8 cellular contexts compared by ENCODE assay signal in genomic region chr5:177022386-177023246, GRCh38. TPM values are rescaled to one million over a fixed set of nuclear protein-coding genes. Genes with fewer than 3 reads are reported as not detected.
A peak's percentile ranks its signal among the peaks of the same experiment; 100 is the strongest.
DNase-seq lines count a peak whose midpoint lies in the region; ATAC-seq, FAIRE-seq and TF ChIP-seq lines count a peak whose summit lies in the region.

Gene ZNF346, plus strand, starts transcription at chr5:177022696. Its CDS starts 43 bp downstream, at chr5:177022739.

- peaks cover 45% of the 10 kb centered on the region for H3K79me2 ChIP-seq in mammary epithelial cell (ENCODE audit: insufficient read depth, low read length)

- BruUV-seq in mammary epithelial cell (replicated peaks; lab: Mats Ljungman, UMichigan): TSS peak; percentile 31

- ATAC-seq in GM18873 (IDR thresholded peaks at IDR 0.05; ENCODE audit: low FRiP score, unreplicated experiment) (peak; percentile 76), HG03139 (IDR thresholded peaks at IDR 0.05; ENCODE audit: unreplicated experiment) (peak; percentile 81)

- dilution Hi-C loops in mammary epithelial cell (cut with HindIII; ENCODE audit: low sequenced_read_pairs): loop anchor here (5.0 kb wide), 1 partner anchor 50 kb away; no protein-coding TSS in a partner anchor

- TF ChIP-seq CTCF in AG04449 (IDR thresholded peaks at IDR 0.05; ENCODE audit: insufficient read depth, low read length, missing control alignments) (peak; percentile 38), WERI-Rb-1 (IDR thresholded peaks at IDR 0.05; ENCODE audit: low read depth, low read length) (peak; percentile 46), mammary epithelial cell (conservative IDR thresholded peaks at IDR 0.05 in 1 of 2, IDR thresholded peaks at IDR 0.05 in 1 of 2; ENCODE audit: extremely low read depth in 1 of 2, insufficient read depth in 1 of 2, low read depth in 1 of 2, low read length in 2 of 2) (peak in 1 of 2 donors; percentile 47)

- POLR2A ChIA-PET in AG04449 (lab: Yijun Ruan, JAX): no interaction called here

- WGBS in mammary epithelial cell (ENCODE audit: low coverage, missing lambda C conversion rate): 4% methylated on average over 13 of the region's 75 CpGs
- 0 to 1% (median 1%) methylated on average over 50 to 75 of the region's 75 CpGs for WGBS in small intestine, 3 donors

- CTCF ChIA-PET in AG04449 (lab: Yijun Ruan, JAX): interaction anchor here (0.8 to 3.2 kb wide), 7 partner anchors 11 to 91 kb away, joined by 3 to 19 read pairs (median 3); partner anchors contain the start of gene UIMC1
- CTCF ChIA-PET in mammary epithelial cell (lab: Charles Lee; ENCODE audit: low non-redundant PET): interaction anchor here (0.6 kb wide), 1 partner anchor 523 kb away, joined by 9 read pairs; no protein-coding TSS in a partner anchor

- H3K4me1 ChIP-seq in mammary epithelial cell (ENCODE audit: insufficient read depth, low read length) (peaks cover 7% of the 10 kb centered on the region), small intestine (ENCODE audit: control insufficient read depth in 2 of 2, insufficient read depth in 1 of 2, low read depth in 1 of 2, low read length in 1 of 2) (peaks cover 3 to 5% of the 10 kb centered on the region in 2 donors)

- no peaks in the 10 kb centered on the region for H4K20me1 ChIP-seq in mammary epithelial cell (ENCODE audit: insufficient read depth, low read length)

- DNase-seq in AG04449 (ENCODE audit: low read depth, low spot score) (no peak), NCI-H2227 (lab: John Stamatoyannopoulos, UW; ENCODE audit: unreplicated experiment) (peak; percentile 95), WERI-Rb-1 (peak; percentile 87), mammary epithelial cell (peak; percentile 83), iPS-NIHi11 (ENCODE audit: low spot score) (peak; percentile 100), small intestine (peak; percentile 88)

- H3K27ac ChIP-seq in WERI-Rb-1 (peak within 1 kb of the TSS; percentile 65), mammary epithelial cell (ENCODE audit: insufficient read depth, low read depth, low read length) (peak within 1 kb of the TSS; percentile 54), small intestine (ENCODE audit: low read depth in 1 of 2, low read length in 1 of 2) (peak within 1 kb of the TSS; percentile 41 to 75)

- H3K27me3 ChIP-seq in WERI-Rb-1 (ENCODE audit: insufficient read depth, low read depth, severe bottlenecking) (no peaks in the 10 kb centered on the region), mammary epithelial cell (ENCODE audit: insufficient read depth, low read length) (no peaks in the 10 kb centered on the region), small intestine (ENCODE audit: control insufficient read depth in 2 of 2, insufficient read depth in 2 of 2, low read length in 2 of 2) (no peaks in the 10 kb centered on the region)

- no peaks in the 10 kb centered on the region; the same call in 1 of the 2 replicates for H3K36me3 ChIP-seq in WERI-Rb-1
- H3K36me3 ChIP-seq in mammary epithelial cell (ENCODE audit: insufficient read depth, low read length): peaks cover under 1% of the 10 kb centered on the region
- no peaks in the 10 kb centered on the region for H3K36me3 ChIP-seq in small intestine (ENCODE audit: control insufficient read depth in 2 of 2, insufficient read depth in 2 of 2, low read length in 2 of 2)

- H3K4me2 ChIP-seq in mammary epithelial cell (ENCODE audit: insufficient read depth, low read depth, low read length): peak within 1 kb of the TSS; percentile 93

- no peaks in the 10 kb centered on the region for H3K9me3 ChIP-seq in WERI-Rb-1 (ENCODE audit: severe bottlenecking)
- H3K9me3 ChIP-seq in mammary epithelial cell (replicated peaks; ENCODE audit: insufficient read depth, low read length): no peaks in the 10 kb centered on the region
- no peaks in the 10 kb centered on the region for H3K9me3 ChIP-seq in small intestine (ENCODE audit: control insufficient read depth, low read depth)

- in situ Hi-C loops in mammary epithelial cell (cut with MboI; ENCODE audit: low sequenced_read_pairs in 2 of 2): no loop called here

- H3K9ac ChIP-seq in mammary epithelial cell (ENCODE audit: insufficient read depth, low read length): peak within 1 kb of the TSS; percentile 68

- H3K4me3 ChIP-seq in AG04449 (ENCODE audit: low read depth, low read length): peak within 1 kb of the TSS; percentile 93
- peak within 1 kb of the TSS; percentile 60 for H3K4me3 ChIP-seq in WERI-Rb-1 (ENCODE audit: low read depth, low read length)
- H3K4me3 ChIP-seq in mammary epithelial cell (replicated peaks in 1 of 3; ENCODE audit: insufficient read depth in 1 of 3, low read depth in 2 of 3, low read length in 3 of 3): peak within 1 kb of the TSS; percentile 85 to 98 (median 90)
- H3K4me3 ChIP-seq in small intestine (ENCODE audit: low read depth in 1 of 2, low read length in 2 of 2): peak within 1 kb of the TSS; percentile 89 to 95

- peak within 1 kb of the TSS; percentile 98 for H2AFZ ChIP-seq in mammary epithelial cell (ENCODE audit: low read depth, low read length)

- no peak for FAIRE-seq in small intestine (lab: Jason Lieb, UNC)

- intact Hi-C loops in mammary epithelial cell (cut with micrococcal nuclease): loop anchor here (1.0 kb wide), 1 partner anchor 16 kb away; the partner anchor contains the start of gene UIMC1

RNA-seq across cellular contexts. Expression of gene ZNF346, which starts in this region (rescaled TPM):
- total RNA-seq in mammary epithelial cell: 10 to 100 TPM; 16.0 to 16.9 TPM
- polyA plus RNA-seq in mammary epithelial cell (14.4 TPM), small intestine (1 to 10 TPM; 4.2 to 6.5 (median 4.3) TPM)
- polyA minus RNA-seq in mammary epithelial cell: 6.7 TPM
